Comparison of ENCODE assay signal across 8 cellular contexts in the genomic region with DNA sequence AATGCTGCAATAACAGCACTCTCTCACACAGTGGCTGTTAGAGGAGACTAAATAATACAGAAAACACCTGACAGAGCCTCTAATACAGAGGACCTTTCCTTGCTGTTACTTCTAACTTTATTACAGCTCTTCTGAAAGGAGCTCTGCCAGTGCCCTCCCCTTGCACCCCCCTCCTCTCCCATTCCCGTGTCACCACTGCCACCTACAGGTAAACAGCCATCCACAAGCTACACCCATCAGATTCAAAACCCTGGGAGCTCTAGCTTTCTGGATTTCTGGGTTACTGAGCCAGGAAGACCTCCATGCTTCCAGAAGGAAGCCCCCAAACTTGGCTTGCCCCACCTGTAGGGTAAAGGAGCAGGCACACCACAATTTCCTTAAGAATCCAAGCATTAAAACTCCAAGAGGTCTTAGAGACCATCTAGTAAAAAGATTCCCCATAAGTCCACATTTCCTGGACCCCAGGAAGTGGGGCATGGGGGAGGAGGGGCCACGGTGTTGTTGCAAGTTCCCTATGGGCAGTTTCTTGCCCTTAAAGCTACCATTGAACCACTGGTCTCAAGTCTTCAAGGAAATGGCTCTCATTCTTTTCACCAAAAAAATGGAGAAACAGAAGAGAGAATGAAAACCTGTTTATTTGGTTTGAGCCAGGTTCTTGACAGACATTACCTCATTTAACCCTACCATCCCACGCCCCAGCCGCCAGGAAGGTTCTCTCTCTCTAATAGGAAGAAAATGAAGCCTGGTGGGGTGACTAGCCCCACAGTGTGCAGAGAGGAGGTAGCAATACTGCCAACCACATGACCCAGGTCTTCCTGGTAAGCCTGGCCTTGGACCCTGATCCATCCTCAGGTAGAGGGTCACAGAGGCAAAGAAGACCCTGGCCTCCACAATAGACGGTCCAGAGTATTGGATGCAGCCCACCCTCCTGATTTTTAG. TPM values are rescaled to one million over a fixed set of nuclear protein-coding genes. Genes with fewer than 3 reads are reported as not detected.
DNase-seq lines count a peak whose midpoint lies in the region; ATAC-seq lines count a peak whose summit lies in the region.

No MANE protein-coding gene starts in this region.

- ATAC-seq in left ventricle myocardium superior = peak; percentile 60
- peak; percentile 89 for ATAC-seq in sciatic nerve
- no peak for ATAC-seq in HG02884 (IDR thresholded peaks at IDR 0.05; ENCODE audit: unreplicated experiment)
- ATAC-seq in GM18873 (IDR thresholded peaks at IDR 0.05; ENCODE audit: low FRiP score, unreplicated experiment) = no peak

- peak; percentile 84 for DNase-seq in GM03348 (ENCODE audit: low spot score)
- DNase-seq in NAMALWA (ENCODE audit: low spot score) = peak; percentile 67
- DNase-seq in T follicular helper cell (ENCODE audit: low read depth) = peak; percentile 60
- peak; percentile 47 for DNase-seq in amniotic stem cell (lab: John Stamatoyannopoulos, UW)
- DNase-seq in left ventricle myocardium superior = peak; percentile 69
- DNase-seq in sciatic nerve (ENCODE audit: low spot score) = peak; percentile 85

- intact Hi-C loops in left ventricle myocardium superior (cut with micrococcal nuclease) (loop anchor here (10.0 kb wide), 1 partner anchor 95 kb away; no protein-coding TSS in a partner anchor), sciatic nerve (cut with DNase I) (no loop called here)

RNA-seq across cellular contexts. Expression of a gene that starts 52.8 kb away (rescaled TPM):
- 287 TPM for total RNA-seq in left ventricle myocardium superior
- 144 TPM for total RNA-seq in sciatic nerve

RNA-seq across cellular contexts. Expression of a gene that starts 53.2 kb away (rescaled TPM):
- total RNA-seq in left ventricle myocardium superior = 1.5 TPM
- total RNA-seq in sciatic nerve = 5.8 TPM

Comparison
In these comparisons a context has a peak if more than half of its experiments do, and no peak if none do; other contexts are left out.
1. ATAC-seq: peak in left ventricle myocardium superior (single experiment) and sciatic nerve (single experiment); none in HG02884 (single experiment) and GM18873 (single experiment).
2. Peak in every context shown above with its lines, with median percentiles within 50 percentile points of each other: DNase-seq.